Comparison of ENCODE assay signal across 9 cellular contexts in the genomic region with DNA sequence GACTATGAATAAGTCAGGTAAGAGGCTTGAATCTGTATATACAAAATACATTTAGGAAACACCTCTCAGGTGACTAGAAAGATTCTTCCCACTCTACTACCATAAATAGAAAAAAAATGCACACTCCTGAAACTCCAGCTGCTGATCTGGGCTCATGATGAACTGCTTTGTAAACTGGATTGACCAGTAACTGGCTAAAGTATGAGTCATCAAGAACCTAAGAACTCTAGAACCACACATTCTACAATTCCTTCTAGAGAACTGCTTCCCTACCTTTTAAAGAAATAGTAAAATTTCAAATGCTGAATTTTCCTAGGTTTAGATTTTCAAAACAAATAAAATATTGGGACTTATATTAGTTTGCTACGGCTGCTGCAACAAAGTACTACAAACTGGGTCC. TPM values are rescaled to one million over a fixed set of nuclear protein-coding genes. Genes with fewer than 3 reads are reported as not detected.
DNase-seq lines count a peak whose midpoint lies in the region; ATAC-seq, FAIRE-seq and TF ChIP-seq lines count a peak whose summit lies in the region.
"Had no signal": no experiment of that assay in that cellular context is flagged by ENCODE, and none has a peak within 500 bp of the region (broad histone marks: within the 10 kb centered on the region; RNA-seq: fewer than 3 reads in every experiment).

No MANE protein-coding gene starts in this region.

- no peaks in the 10 kb centered on the region for H3K27me3 ChIP-seq in keratinocyte (ENCODE audit: control insufficient read depth, extremely low read depth, insufficient read depth, low read length)

- no peak overlapping the region for H2AFZ ChIP-seq in keratinocyte (ENCODE audit: control insufficient read depth, low read length)

- H3K36me3 Mint-ChIP-seq in T-helper 17 cell (ENCODE audit: low read depth) (peaks cover 6% of the 10 kb centered on the region), osteocyte (ENCODE audit: unreplicated experiment) (no peaks in the 10 kb centered on the region)

- peak; percentile 53 for FAIRE-seq in keratinocyte (lab: Jason Lieb, UNC)

- DNase-seq in AG10803 (ENCODE audit: low read depth) (peak; percentile 30), T-helper 17 cell (no peak), keratinocyte (ENCODE audit: low read depth, low spot score) (peak; percentile 54), osteocyte (ENCODE audit: extremely low spot score, unreplicated experiment) (no peak), amygdala (lab: John Stamatoyannopoulos, UW) (no peak), NCI-H774 (lab: John Stamatoyannopoulos, UW) (no peak)
- DNase-seq: GF-D8 had no signal

- H3K4me3 Mint-ChIP-seq in T-helper 17 cell (peak overlapping the region; percentile 45), osteocyte (ENCODE audit: unreplicated experiment) (no peak overlapping the region)

- no peak overlapping the region for H3K4me3 ChIP-seq in AG10803 (ENCODE audit: low read length)
- H3K4me3 ChIP-seq in keratinocyte (ENCODE audit: control insufficient read depth in 2 of 3, extremely low read depth in 1 of 3, insufficient read depth in 2 of 3, low read depth in 1 of 3, low read length in 3 of 3), result no peak overlapping the region

- H3K27me3 Mint-ChIP-seq in T-helper 17 cell (no peaks in the 10 kb centered on the region), osteocyte (ENCODE audit: unreplicated experiment) (no peaks in the 10 kb centered on the region)

- H3K79me2 ChIP-seq in keratinocyte (ENCODE audit: control insufficient read depth, insufficient read depth, low read length), result peaks cover 85% of the 10 kb centered on the region

- H3K4me1 Mint-ChIP-seq in T-helper 17 cell, result peaks cover 52% of the 10 kb centered on the region
- peaks cover 8% of the 10 kb centered on the region for H3K4me1 Mint-ChIP-seq in osteocyte (ENCODE audit: unreplicated experiment)

- no peak overlapping the region for H3K9ac ChIP-seq in keratinocyte (ENCODE audit: control insufficient read depth, extremely low read depth, insufficient read depth, low read length)

- no peaks in the 10 kb centered on the region for H4K20me1 ChIP-seq in keratinocyte (ENCODE audit: control insufficient read depth, extremely low read depth, insufficient read depth, low read length)

- TF ChIP-seq CTCF in AG10803 (conservative IDR thresholded peaks at IDR 0.05; ENCODE audit: low read length) (no peak), keratinocyte (optimal IDR thresholded peaks at IDR 0.05 in 1 of 3, IDR thresholded peaks at IDR 0.05 in 1 of 3, conservative IDR thresholded peaks at IDR 0.05 in 1 of 3; ENCODE audit: extremely low read depth in 1 of 3, insufficient read depth in 2 of 3, low read length in 3 of 3) (no peak), osteocyte (IDR thresholded peaks at IDR 0.05) (no peak)

- H3K9me1 ChIP-seq in keratinocyte (ENCODE audit: control insufficient read depth, extremely low read depth, insufficient read depth, low read length), result peaks cover 3% of the 10 kb centered on the region

- H3K36me3 ChIP-seq in keratinocyte (ENCODE audit: control insufficient read depth in 2 of 2, extremely low read depth in 1 of 2, insufficient read depth in 2 of 2, low read length in 2 of 2), result peaks cover 0 to 3% of the 10 kb centered on the region in 2 experiments

- H3K27ac ChIP-seq in keratinocyte (ENCODE audit: control insufficient read depth, insufficient read depth, low read length), result peak overlapping the region; percentile 47

- H3K27ac Mint-ChIP-seq in T-helper 17 cell, result peak overlapping the region; percentile 69
- no peak overlapping the region for H3K27ac Mint-ChIP-seq in osteocyte (ENCODE audit: unreplicated experiment)

- no peaks in the 10 kb centered on the region for H3K9me3 Mint-ChIP-seq in osteocyte (ENCODE audit: unreplicated experiment)

- H3K4me1 ChIP-seq in keratinocyte (ENCODE audit: control insufficient read depth, extremely low read depth, insufficient read depth, low read length), result peaks cover 17% of the 10 kb centered on the region

- ATAC-seq in GM18870 (IDR thresholded peaks at IDR 0.05; ENCODE audit: unreplicated experiment) (peak; percentile 63), T-helper 17 cell (no peak), GM21825 (IDR thresholded peaks at IDR 0.05; ENCODE audit: unreplicated experiment) (no peak)

- H3K9me3 ChIP-seq in T-helper 17 cell (ENCODE audit: control insufficient read depth, low read length, poor library complexity, severe bottlenecking) (no peaks in the 10 kb centered on the region), keratinocyte (ENCODE audit: control insufficient read depth, low read depth, low read length) (no peaks in the 10 kb centered on the region)

- H3K4me2 ChIP-seq in keratinocyte (ENCODE audit: control insufficient read depth, extremely low read depth, insufficient read depth, low read depth, low read length), result peak overlapping the region; percentile 53

- dilution Hi-C loops in keratinocyte (cut with MboI; ENCODE audit: extremely low pct_ligation_motif_present, low sequenced_read_pairs), result no loop called here

RNA-seq across cellular contexts. Expression of a gene that starts 55.2 kb away (rescaled TPM):
- 100 to 1,000 TPM; 197 to 232 TPM for total RNA-seq in T-helper 17 cell
- polyA plus RNA-seq in keratinocyte, result 37.9 to 57.6 TPM (median 48.0 TPM) in 3 replicates
- polyA plus RNA-seq in keratinocyte (2011; ENCODE audit: low read depth), result 26.9 TPM
- polyA plus RNA-seq in keratinocyte (2011; cell fraction: cytosol; rRNA removed), result 22.0 and 37.8 TPM in 2 replicates
- 59.1 and 72.8 TPM in 2 replicates for polyA plus RNA-seq in keratinocyte (2011; cell fraction: nucleus; rRNA removed)
- 36.8 and 51.4 TPM in 2 replicates for polyA plus RNA-seq in keratinocyte (2012; ENCODE audit: low replicate concordance)
- 39.4 to 65.3 TPM (median 41.8 TPM) in 3 replicates for polyA minus RNA-seq in keratinocyte
- 29.7 TPM for polyA minus RNA-seq in keratinocyte (2011; cell fraction: cytosol; rRNA and poly(A)+ RNA removed)
- 63.2 and 99.9 TPM in 2 replicates for polyA minus RNA-seq in keratinocyte (2011; cell fraction: nucleus; rRNA and poly(A)+ RNA removed)
- total RNA-seq in osteocyte, result 52.6 and 56.8 TPM in 2 replicates

Comparison
In these comparisons a context has a peak if more than half of its experiments do, and no peak if none do; other contexts are left out.
1. DNase-seq: peak in AG10803 (single experiment) and keratinocyte (single experiment); none in T-helper 17 cell (0 of 3), osteocyte (single experiment), amygdala (0 of 56) and NCI-H774 (single experiment).